19 cellular contexts compared by ENCODE assay signal in genomic region chr4:98473046-98473445, GRCh38.
DNase-seq lines count a peak whose midpoint lies in the region; ATAC-seq and TF ChIP-seq lines count a peak whose summit lies in the region.
"Had no signal": no experiment of that assay in that cellular context is flagged by ENCODE, and none has a peak within 500 bp of the region (broad histone marks: within the 10 kb centered on the region; RNA-seq: fewer than 3 reads in every experiment).

No MANE protein-coding gene starts in this region.

- POLR2A ChIA-PET in RWPE1 (lab: Yijun Ruan, JAX; ENCODE audit: low non-redundant PET): no interaction called here

- no peak for TF ChIP-seq POLR2A in esophagus squamous epithelium (IDR thresholded peaks at IDR 0.05)

- DNase-seq in SIG-M5 treated with dmso at 0.1 percent for 504 hours (lab: John Stamatoyannopoulos, UW; ENCODE audit: unreplicated experiment) (peak; percentile 31), SIG-M5 (lab: John Stamatoyannopoulos, UW) (no peak), RWPE1 (ENCODE audit: low spot score) (no peak), esophagus squamous epithelium (lab: John Stamatoyannopoulos, UW) (no peak), stromal cell of bone marrow (ENCODE audit: low read depth) (peak; percentile 54), psoas muscle (no peak), DMS 273 (lab: John Stamatoyannopoulos, UW; ENCODE audit: unreplicated experiment) (no peak)
- no peak for DNase-seq in stimulated activated CD4-positive, alpha-beta T cell treated with anti-CD3 and anti-CD28 coated beads, Interleukin-4, amount 100 ng/mL, for 24 hours
- DNase-seq: 8988T; activated CD4-positive, alpha-beta T cell treated with anti-CD3 and anti-CD28 coated beads for 36 hours; activated CD8-positive, alpha-beta memory T cell treated with anti-CD3 and anti-CD28 coated beads for 24 hours; activated T-cell treated with anti-CD3 and anti-CD28 coated beads, Interleukin-2, amount 50 U/mL, for 4 hours; COR-L47; glutamatergic neuron; PC-9; SJCRH30; stimulated activated CD4-positive, alpha-beta T cell treated with anti-CD3 and anti-CD28 coated beads, Interleukin-4, amount 100 ng/mL, for 4 hours; tibial artery had no signal

- H3K4me1 ChIP-seq in esophagus squamous epithelium (peaks cover 7 to 34% (median 9%) of the 10 kb centered on the region in 3 donors), psoas muscle (no peaks in the 10 kb centered on the region)
- H3K4me1 ChIP-seq: ascending aorta had no signal

- WGBS in esophagus squamous epithelium, 2 donors: 21 to 35% methylated on average over 5 of the region's 5 CpGs
- 84 to 86% (median 85%) methylated on average over 5 of the region's 5 CpGs for WGBS in psoas muscle, 3 donors

- no peak for ATAC-seq in psoas muscle
- ATAC-seq: activated CD4-positive, alpha-beta T cell treated with anti-CD3 and anti-CD28 coated beads for 36 hours; activated T-cell treated with anti-CD3 and anti-CD28 coated beads, Interleukin-2, amount 50 U/mL, for 4 hours had no signal

- CTCF ChIA-PET in RWPE1 (lab: Yijun Ruan, JAX): no interaction called here

- H3K36me3 ChIP-seq in esophagus squamous epithelium (peaks cover 0 to 51% (median 0%) of the 10 kb centered on the region in 3 donors), psoas muscle (ENCODE audit: insufficient read depth in 1 of 2, low read depth in 1 of 2) (no peaks in the 10 kb centered on the region)
- H3K36me3 ChIP-seq: ascending aorta, SJCRH30 had no signal

- H3K4me3 ChIP-seq in esophagus squamous epithelium: no peak overlapping the region
- no peak overlapping the region for H3K4me3 ChIP-seq in psoas muscle
- H3K4me3 ChIP-seq: ascending aorta, PC-9, SJCRH30, tibial artery had no signal

- H3K27ac ChIP-seq in RWPE1 (peak overlapping the region; percentile 61), esophagus squamous epithelium (peak overlapping the region; percentile 7 to 44 (median 17)), psoas muscle (no peak overlapping the region)
- H3K27ac ChIP-seq: ascending aorta, PC-9, SJCRH30, tibial artery had no signal

- TF ChIP-seq CTCF in RWPE1 (conservative IDR thresholded peaks at IDR 0.05; ENCODE audit: low read depth) (no peak), esophagus squamous epithelium (IDR thresholded peaks at IDR 0.05) (no peak), psoas muscle (IDR thresholded peaks at IDR 0.05) (no peak)

- H3K27me3 ChIP-seq in esophagus squamous epithelium (no peaks in the 10 kb centered on the region), psoas muscle (ENCODE audit: insufficient read depth in 3 of 3, low read length in 2 of 3) (peaks cover 0 to 2% (median 0%) of the 10 kb centered on the region in 3 donors)
- H3K27me3 ChIP-seq: ascending aorta, SJCRH30, tibial artery had no signal

- intact Hi-C loops in esophagus squamous epithelium (cut with DNase I): loop anchor here (5.0 kb wide), 1 partner anchor 184 kb away; the partner anchor contains the start of gene TSPAN5
- intact Hi-C loops in psoas muscle (cut with DNase I): no loop called here

- H3K9me3 ChIP-seq in esophagus squamous epithelium (no peaks in the 10 kb centered on the region), psoas muscle (no peaks in the 10 kb centered on the region)
- H3K9me3 ChIP-seq: ascending aorta, SJCRH30, tibial artery had no signal

Comparison
In these comparisons a context has a peak if more than half of its experiments do, and no peak if none do; other contexts are left out.
1. DNase-seq: peak in SIG-M5 treated with dmso at 0.1 percent for 504 hours (single experiment) and stromal cell of bone marrow (single experiment); none in SIG-M5 (single experiment), RWPE1 (single experiment), esophagus squamous epithelium (single experiment), stimulated activated CD4-positive, alpha-beta T cell treated with anti-CD3 and anti-CD28 coated beads, Interleukin-4, amount 100 ng/mL, for 24 hours (single experiment), psoas muscle (0 of 2) and DMS 273 (single experiment).